23 cellular contexts compared by ENCODE assay signal in genomic region chr14:100784523-100785337, GRCh38. TPM values are rescaled to one million over a fixed set of nuclear protein-coding genes. Genes with fewer than 3 reads are reported as not detected.
DNase-seq lines count a peak whose midpoint lies in the region; ATAC-seq and TF ChIP-seq lines count a peak whose summit lies in the region.
"Had no signal": no experiment of that assay in that cellular context is flagged by ENCODE, and none has a peak within 500 bp of the region (broad histone marks: within the 10 kb centered on the region; RNA-seq: fewer than 3 reads in every experiment).

No MANE protein-coding gene starts in this region.

- no peaks in the 10 kb centered on the region for H3K36me3 Mint-ChIP-seq in WTC11
- no peaks in the 10 kb centered on the region for H3K36me3 Mint-ChIP-seq in progenitor cell of endocrine pancreas (ENCODE audit: insufficient read depth)
- no peaks in the 10 kb centered on the region for H3K36me3 Mint-ChIP-seq in type B pancreatic cell

- ATAC-seq in WTC11 = no peak
- no peak for ATAC-seq in HG02571 (IDR thresholded peaks at IDR 0.05; ENCODE audit: unreplicated experiment)
- ATAC-seq in HG02798 (IDR thresholded peaks at IDR 0.05; ENCODE audit: poor library complexity, unreplicated experiment) = no peak
- ATAC-seq: activated CD8-positive, alpha-beta T cell treated with anti-CD3 and anti-CD28 coated beads, Interleukin-2, amount 10 ng/mL, durations not matched to agents 7 days and 5 days; Right ventricle myocardium inferior had no signal

- H3K4me1 Mint-ChIP-seq in WTC11 (peaks cover 16% of the 10 kb centered on the region), progenitor cell of endocrine pancreas (ENCODE audit: low read depth) (peaks cover 29% of the 10 kb centered on the region), type B pancreatic cell (ENCODE audit: unreplicated experiment) (peaks cover 62% of the 10 kb centered on the region)

- DNase-seq in NCI-H748 (lab: John Stamatoyannopoulos, UW; ENCODE audit: unreplicated experiment) (peak; percentile 65), NCI-H748 treated with DMSO at 0.1 percent for 48 hours (lab: John Stamatoyannopoulos, UW) (no peak), NCI-H187 treated with DMSO at 0.1 percent for 48 hours (lab: John Stamatoyannopoulos, UW) (peak; percentile 84), WTC11 (ENCODE audit: low spot score) (no peak), progenitor cell of endocrine pancreas (ENCODE audit: low spot score, unreplicated experiment) (no peak), type B pancreatic cell (ENCODE audit: extremely low spot score, unreplicated experiment) (no peak)
- DNase-seq: activated CD4-positive, alpha-beta T cell treated with anti-CD3 and anti-CD28 coated beads for 1 hour; activated CD8-positive, alpha-beta T cell treated with anti-CD3 and anti-CD28 coated beads, Interleukin-2, amount 10 ng/mL, durations not matched to agents 7 days and 5 days; activated naive CD4-positive, alpha-beta T cell treated with Interleukin-2 at 50 U/mL for 16 hours; activated T-cell treated with anti-CD3 and anti-CD28 coated beads, Interleukin-2, amount 50 U/mL, for 1 hour; amniotic stem cell; COR-L47; mammary epithelial cell; NCI-H526; OCI-M1 had no signal

- no peaks in the 10 kb centered on the region for H3K9me3 Mint-ChIP-seq in WTC11
- H3K9me3 Mint-ChIP-seq in progenitor cell of endocrine pancreas (ENCODE audit: low read depth) = no peaks in the 10 kb centered on the region
- no peaks in the 10 kb centered on the region for H3K9me3 Mint-ChIP-seq in type B pancreatic cell
- H3K9me3 Mint-ChIP-seq: dendritic cell treated with granulocyte-macrophage colony-stimulating factor and Interleukin-4, amounts not matched to agents 40 ng/mL and 50 ng/mL, for 4 days had no signal

- POLR2A ChIA-PET in WTC11 (lab: Charles Lee) = no interaction called here

- no peaks in the 10 kb centered on the region; the same call in 1 of the 2 replicates for H3K27me3 Mint-ChIP-seq in WTC11 (ENCODE audit: low read depth)
- H3K27me3 Mint-ChIP-seq in progenitor cell of endocrine pancreas = peaks cover 11% of the 10 kb centered on the region
- H3K27me3 Mint-ChIP-seq in type B pancreatic cell = peaks cover 18% of the 10 kb centered on the region
- H3K27me3 Mint-ChIP-seq: dendritic cell treated with granulocyte-macrophage colony-stimulating factor and Interleukin-4, amounts not matched to agents 40 ng/mL and 50 ng/mL, for 4 days had no signal

- H3K27ac Mint-ChIP-seq in WTC11 = 0 out of 2 replicates have a peak overlapping the region, but pooled peaks have one; percentile 10
- H3K27ac Mint-ChIP-seq in progenitor cell of endocrine pancreas = peak overlapping the region; percentile 76
- H3K27ac Mint-ChIP-seq in type B pancreatic cell = no peak overlapping the region
- H3K27ac Mint-ChIP-seq: activated CD8-positive, alpha-beta T cell treated with anti-CD3 and anti-CD28 coated beads, Interleukin-2, amount 10 ng/mL, durations not matched to agents 7 days and 5 days; dendritic cell treated with granulocyte-macrophage colony-stimulating factor and Interleukin-4, amounts not matched to agents 40 ng/mL and 50 ng/mL, for 4 days had no signal

- CTCF ChIA-PET in WTC11 (lab: Charles Lee) = interaction anchor here (0.6 to 1.0 kb wide), 2 partner anchors 76 to 399 kb away, joined by 3 read pairs; no protein-coding TSS in a partner anchor

- TF ChIP-seq CTCF in WTC11 (IDR thresholded peaks at IDR 0.05) (no peak), progenitor cell of endocrine pancreas (IDR thresholded peaks at IDR 0.05; ENCODE audit: unreplicated experiment) (no peak), type B pancreatic cell (conservative IDR thresholded peaks at IDR 0.05) (no peak)

- H3K4me3 Mint-ChIP-seq in WTC11 (no peak overlapping the region), progenitor cell of endocrine pancreas (ENCODE audit: low read depth) (no peak overlapping the region), type B pancreatic cell (no peak overlapping the region)
- H3K4me3 Mint-ChIP-seq: activated CD8-positive, alpha-beta T cell treated with anti-CD3 and anti-CD28 coated beads, Interleukin-2, amount 10 ng/mL, durations not matched to agents 7 days and 5 days; dendritic cell treated with granulocyte-macrophage colony-stimulating factor and Interleukin-4, amounts not matched to agents 40 ng/mL and 50 ng/mL, for 4 days had no signal

TF ChIP-seq in WTC11, 78 proteins besides CTCF, POLR2A, EP300 and RAD21:
- TF ChIP-seq SOX15 (CRISPR knock-in tag; IDR thresholded peaks at IDR 0.05) (no peak), ZNF263 (CRISPR knock-in tag; IDR thresholded peaks at IDR 0.05; ENCODE audit: low read depth) (no peak), SMAD3 (CRISPR knock-in tag; IDR thresholded peaks at IDR 0.05; ENCODE audit: borderline replicate concordance) (no peak), PREB (CRISPR knock-in tag; IDR thresholded peaks at IDR 0.05; ENCODE audit: borderline replicate concordance) (no peak), ARID4B (CRISPR knock-in tag; IDR thresholded peaks at IDR 0.05; ENCODE audit: borderline replicate concordance) (no peak), GABPB1 (CRISPR knock-in tag; IDR thresholded peaks at IDR 0.05) (no peak), GTF2I (CRISPR knock-in tag; conservative IDR thresholded peaks at IDR 0.05) (0 out of 2 replicates have a peak, but pooled peaks have one; percentile 53)
TF ChIP-seq in WTC11: peak in this region for 1.

RNA-seq across cellular contexts. Expression of gene MEG3, which starts 41.2 kb away (rescaled TPM):
- total RNA-seq in WTC11 (2021) = 338 to 534 TPM (median 517 TPM) in 3 replicates
- total RNA-seq in progenitor cell of endocrine pancreas = 31.0 and 32.3 TPM in 2 replicates
- 0.68 and 0.74 TPM in 2 replicates for total RNA-seq in type B pancreatic cell (ENCODE audit: low replicate concordance)
- total RNA-seq: activated CD8-positive, alpha-beta T cell treated with anti-CD3 and anti-CD28 coated beads, Interleukin-2, amount 10 ng/mL, durations not matched to agents 7 days and 5 days; cardiac muscle cell had no signal

RNA-seq across cellular contexts. Expression of gene DLK1, which starts 58.0 kb away (rescaled TPM):
- total RNA-seq in WTC11 (2021) (3.0 to 3.3 TPM (median 3.1 TPM) in 3 replicates), progenitor cell of endocrine pancreas (5,491 and 5,856 TPM in 2 replicates), type B pancreatic cell (ENCODE audit: low replicate concordance) (149 and 405 TPM in 2 replicates)
- total RNA-seq: A673; activated CD8-positive, alpha-beta T cell treated with anti-CD3 and anti-CD28 coated beads, Interleukin-2, amount 10 ng/mL, durations not matched to agents 7 days and 5 days; mammary epithelial cell; osteoblast; subcutaneous adipose tissue had no signal

Comparison
In these comparisons a context has a peak if more than half of its experiments do, and no peak if none do; other contexts are left out.
1. DNase-seq: peak in NCI-H748 (single experiment) and NCI-H187 treated with DMSO at 0.1 percent for 48 hours (single experiment); none in NCI-H748 treated with DMSO at 0.1 percent for 48 hours (single experiment), WTC11 (single experiment), progenitor cell of endocrine pancreas (single experiment) and type B pancreatic cell (single experiment).
2. RNA of gene MEG3, which starts 41.2 kb away (total RNA-seq): 338 to 534 TPM in WTC11 and 31.0 to 32.3 TPM in progenitor cell of endocrine pancreas; 0.68 to 0.74 TPM in type B pancreatic cell; every median in the first group is over 10 times any median in the second.
3. RNA of gene DLK1, which starts 58.0 kb away (total RNA-seq): 5,491 to 5,856 TPM in progenitor cell of endocrine pancreas; 149 to 405 TPM in type B pancreatic cell and 3.0 to 3.3 TPM in WTC11; every median in the first group is over 10 times any median in the second.